Comparison of ENCODE assay signal across 1 cellular context in genomic region chr6:22147469-22147815, GRCh38.
TF ChIP-seq lines count a peak whose summit lies in the region.

No MANE protein-coding gene starts in this region.

TF ChIP-seq in WTC11, 78 proteins besides CTCF, POLR2A, EP300 and RAD21 (continued from another document):
- TF ChIP-seq E2F1 (CRISPR knock-in tag; IDR thresholded peaks at IDR 0.05) (no peak), SMAD4 (CRISPR knock-in tag; IDR thresholded peaks at IDR 0.05) (no peak)
